In the genomic region with DNA sequence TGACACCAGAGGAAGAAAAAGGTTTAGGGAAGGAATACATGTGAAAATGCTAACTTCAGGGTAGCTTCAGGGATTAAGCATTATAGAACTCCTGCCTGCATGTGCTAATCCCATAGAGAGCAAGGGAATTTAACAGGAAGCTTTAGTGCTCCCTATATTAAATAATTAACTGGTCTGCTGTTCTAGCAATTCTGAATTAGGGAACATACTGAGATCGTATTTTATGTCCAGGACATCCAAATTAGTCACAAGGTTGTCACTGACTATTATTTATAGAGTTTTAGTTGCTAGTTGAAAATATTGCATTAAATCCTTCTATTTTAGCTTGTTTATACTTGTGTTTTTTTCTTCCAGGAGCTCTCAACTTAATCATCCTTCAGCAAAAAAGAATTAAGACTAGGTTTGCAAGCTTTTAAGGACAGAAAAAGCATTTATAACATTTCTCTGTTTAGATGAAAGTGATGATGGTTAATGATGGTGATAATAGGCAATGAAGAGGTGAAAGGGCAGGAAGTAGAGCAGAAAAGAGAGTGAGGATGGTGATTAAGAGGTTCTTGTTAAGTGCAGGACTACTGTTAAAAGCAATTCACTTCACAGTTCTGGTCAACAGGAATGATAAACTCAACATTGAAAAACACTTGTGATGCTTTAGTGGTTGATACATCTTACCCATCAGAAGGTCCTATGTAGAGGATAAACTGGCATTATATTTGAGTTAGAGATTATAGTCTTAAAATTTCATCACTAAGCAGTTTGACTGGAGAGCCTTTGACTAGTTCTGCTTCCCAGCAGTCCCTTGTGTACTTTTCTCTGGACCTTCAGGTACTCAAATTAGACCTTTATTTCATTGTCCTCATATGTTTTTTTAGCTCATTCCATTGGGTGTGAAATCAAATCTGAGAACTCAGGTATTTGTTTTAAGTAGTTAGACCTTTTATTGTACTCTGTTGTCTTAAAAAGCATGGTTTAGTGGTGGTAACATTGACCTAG, we compare ENCODE assay signal across 14 cellular contexts. TPM values are rescaled to one million over a fixed set of nuclear protein-coding genes. Genes with fewer than 3 reads are reported as not detected.
A peak's percentile ranks its signal among the peaks of the same experiment; 100 is the strongest.
DNase-seq lines count a peak whose midpoint lies in the region; ATAC-seq and TF ChIP-seq lines count a peak whose summit lies in the region.
"Had no signal": no experiment of that assay in that cellular context is flagged by ENCODE, and none has a peak within 500 bp of the region (broad histone marks: within the 10 kb centered on the region; RNA-seq: fewer than 3 reads in every experiment).

No MANE protein-coding gene starts in this region.

- H3K9me3 ChIP-seq in Loucy (ENCODE audit: insufficient read depth, low read depth, low read length), result no peaks in the 10 kb centered on the region
- no peaks in the 10 kb centered on the region for H3K9me3 ChIP-seq in ectodermal cell (ENCODE audit: control insufficient read depth, low read length)
- no peaks in the 10 kb centered on the region for H3K9me3 ChIP-seq in Peyer's patch

- H3K4me3 Mint-ChIP-seq in activated CD4-positive, alpha-beta T cell treated with anti-CD3 and anti-CD28 coated beads for 36 hours, result no peak overlapping the region

- H3K36me3 ChIP-seq in Loucy (ENCODE audit: insufficient read depth, low read length) (peaks cover 23% of the 10 kb centered on the region; the same call in 1 of the 2 replicates), ectodermal cell (ENCODE audit: control insufficient read depth, insufficient read depth, low read length) (peaks cover 6% of the 10 kb centered on the region), Peyer's patch (peaks cover 0 to 10% (median 0%) of the 10 kb centered on the region in 3 donors)

- H3K4me3 ChIP-seq in Loucy (ENCODE audit: low read length, poor library complexity, severe bottlenecking) (peak overlapping the region; percentile 45), ectodermal cell (ENCODE audit: insufficient read depth, low read depth, low read length) (no peak overlapping the region), Peyer's patch (no peak overlapping the region)

- H3K27me3 ChIP-seq in Loucy (ENCODE audit: insufficient read depth, low read length, poor library complexity, severe bottlenecking) (no peaks in the 10 kb centered on the region), ectodermal cell (ENCODE audit: control insufficient read depth, insufficient read depth, low read length, poor library complexity, severe bottlenecking) (no peaks in the 10 kb centered on the region), Peyer's patch (no peaks in the 10 kb centered on the region)

- peak overlapping the region; percentile 67 for H3K27ac Mint-ChIP-seq in activated CD4-positive, alpha-beta T cell treated with anti-CD3 and anti-CD28 coated beads for 36 hours

- TF ChIP-seq POLR2A in Peyer's patch (IDR thresholded peaks at IDR 0.05), result no peak

- intact Hi-C loops in activated CD4-positive, alpha-beta T cell treated with anti-CD3 and anti-CD28 coated beads for 36 hours (cut with DNase I, micrococcal nuclease), result no loop called here

- H3K9me2 ChIP-seq in Loucy (replicated peaks; ENCODE audit: low read depth, low read length), result no peaks in the 10 kb centered on the region

- H3K27ac ChIP-seq in ectodermal cell (ENCODE audit: insufficient read depth, low read depth, low read length, poor library complexity, severe bottlenecking), result peak overlapping the region; percentile 30
- no peak overlapping the region for H3K27ac ChIP-seq in Peyer's patch

- peaks cover 100% of the 10 kb centered on the region for H3K79me2 ChIP-seq in Loucy (ENCODE audit: insufficient read depth, low read length)

- no peaks in the 10 kb centered on the region for H3F3A ChIP-seq in Loucy (ENCODE audit: low read depth)

- TF ChIP-seq CTCF in Loucy (conservative IDR thresholded peaks at IDR 0.05; ENCODE audit: low read length) (no peak), Peyer's patch (IDR thresholded peaks at IDR 0.05) (no peak)

- WGBS in ectodermal cell, 2 experiments, result 100% methylated on average over 1 of the region's 1 CpG

- H3K9me3 Mint-ChIP-seq in activated CD4-positive, alpha-beta T cell treated with anti-CD3 and anti-CD28 coated beads for 36 hours (ENCODE audit: low read depth), result peaks cover 3% of the 10 kb centered on the region

- DNase-seq in activated CD4-positive, alpha-beta T cell treated with anti-CD3 and anti-CD28 coated beads for 36 hours, result no peak
- no peak for DNase-seq in activated CD4-positive, alpha-beta T cell treated with anti-CD3 and anti-CD28 coated beads for 4 hours
- peak; percentile 38 for DNase-seq in renal cortical epithelial cell (ENCODE audit: low read depth)
- no peak for DNase-seq in NCI-H1105 treated with DMSO at 0.1 percent for 48 hours (lab: John Stamatoyannopoulos, UW)
- no peak for DNase-seq in Peyer's patch
- DNase-seq: ACHN; activated effector memory CD4-positive, alpha-beta T cell treated with Interleukin-2 at 50 U/mL for 16 hours; dermis blood vessel endothelial cell; H7; NK-92 treated with Interleukin-12 subunit alpha and Interleukin-12 subunit beta, amount 100 ng/mL, for 24 hours; stimulated activated CD4-positive, alpha-beta T cell treated with anti-CD3 and anti-CD28 coated beads, Interleukin-12 subunit alpha, Interleukin-12 subunit beta, amount 100 ng/mL, for 4 hours had no signal

- CTCF ChIA-PET in activated CD4-positive, alpha-beta T cell treated with anti-CD3 and anti-CD28 coated beads for 36 hours (lab: Charles Lee), result interaction anchor here (1.0 to 1.2 kb wide), 2 partner anchors 27 to 93 kb away, joined by 3 read pairs; no protein-coding TSS in a partner anchor

- H3K4me1 Mint-ChIP-seq in activated CD4-positive, alpha-beta T cell treated with anti-CD3 and anti-CD28 coated beads for 36 hours, result peaks cover 83% of the 10 kb centered on the region

- peak overlapping the region; percentile 33 for H3K9ac ChIP-seq in Loucy (ENCODE audit: low read depth, low read length, poor library complexity, severe bottlenecking)

- peaks cover 49% of the 10 kb centered on the region for H3K36me3 Mint-ChIP-seq in activated CD4-positive, alpha-beta T cell treated with anti-CD3 and anti-CD28 coated beads for 36 hours (ENCODE audit: low read depth)

- POLR2A ChIA-PET in activated CD4-positive, alpha-beta T cell treated with anti-CD3 and anti-CD28 coated beads for 36 hours (lab: Charles Lee), result interaction anchor here (0.7 to 1.4 kb wide), 3 partner anchors 11 to 14 kb away, joined by 4 read pairs; a partner anchor contains a TSS

- H3K27me3 Mint-ChIP-seq in activated CD4-positive, alpha-beta T cell treated with anti-CD3 and anti-CD28 coated beads for 36 hours, result no peaks in the 10 kb centered on the region

- no peak overlapping the region for H2AFZ ChIP-seq in Loucy (ENCODE audit: low read length)

- ATAC-seq in activated CD4-positive, alpha-beta T cell treated with anti-CD3 and anti-CD28 coated beads for 36 hours, result peak; percentile 24
- ATAC-seq in HG02798 (IDR thresholded peaks at IDR 0.05; ENCODE audit: poor library complexity, unreplicated experiment), result no peak

- H3K4me1 ChIP-seq in Loucy (ENCODE audit: insufficient read depth, low read length, poor library complexity, severe bottlenecking) (peaks cover 52% of the 10 kb centered on the region), ectodermal cell (ENCODE audit: control insufficient read depth, insufficient read depth, low read length) (no peaks in the 10 kb centered on the region), Peyer's patch (peaks cover 0 to 78% (median 15%) of the 10 kb centered on the region in 4 donors)

- peaks cover 97% of the 10 kb centered on the region for H4K20me1 ChIP-seq in Loucy (ENCODE audit: insufficient read depth, low read length, poor library complexity, severe bottlenecking)

- H3K4me2 ChIP-seq in Loucy (ENCODE audit: low read depth, low read length, poor library complexity, severe bottlenecking), result peak overlapping the region; percentile 58

RNA-seq across cellular contexts. Expression of a gene that starts 10.7 kb away (rescaled TPM):
- 100 to 1,000 TPM; 174 to 242 TPM for total RNA-seq in activated CD4-positive, alpha-beta T cell treated with anti-CD3 and anti-CD28 coated beads for 36 hours
- polyA plus RNA-seq in ectodermal cell (2013, experiment 1 of 4), result 168 TPM
- polyA plus RNA-seq in ectodermal cell (2013, experiment 2 of 4), result 162 TPM
- polyA plus RNA-seq in ectodermal cell (2013, experiment 3 of 4), result 146 TPM
- 161 TPM for polyA plus RNA-seq in ectodermal cell (2013, experiment 4 of 4)
- total RNA-seq in renal cortical epithelial cell (259 and 270 TPM in 2 replicates), Peyer's patch (100 to 1,000 TPM; 123 to 210 (median 140) TPM)
